Comparison of ENCODE assay signal across 8 cellular contexts in genomic region chr3:186108106-186108940, GRCh38. TPM values are rescaled to one million over a fixed set of nuclear protein-coding genes. Genes with fewer than 3 reads are reported as not detected.
A peak's percentile ranks its signal among the peaks of the same experiment; 100 is the strongest.
DNase-seq lines count a peak whose midpoint lies in the region; ATAC-seq and TF ChIP-seq lines count a peak whose summit lies in the region.

No MANE protein-coding gene starts in this region.

- ATAC-seq in omental fat pad (ENCODE audit: low FRiP score) (peak; percentile 7), HG02571 (IDR thresholded peaks at IDR 0.05; ENCODE audit: unreplicated experiment) (no peak), HG03196 (IDR thresholded peaks at IDR 0.05; ENCODE audit: unreplicated experiment) (no peak)

- H3K9me3 Mint-ChIP-seq in activated CD4-positive, alpha-beta T cell treated with anti-CD3 and anti-CD28 coated beads, Interleukin-2, amount 10 ng/mL, durations not matched to agents 24 days and 14 days: no peaks in the 10 kb centered on the region
- no peaks in the 10 kb centered on the region for H3K9me3 Mint-ChIP-seq in activated naive CD4-positive, alpha-beta T cell treated with anti-CD3 and anti-CD28 coated beads for 36 hours

- no peak overlapping the region for H3K27ac Mint-ChIP-seq in activated CD4-positive, alpha-beta T cell treated with anti-CD3 and anti-CD28 coated beads, Interleukin-2, amount 10 ng/mL, durations not matched to agents 24 days and 14 days
- no peak overlapping the region for H3K27ac Mint-ChIP-seq in activated naive CD4-positive, alpha-beta T cell treated with anti-CD3 and anti-CD28 coated beads for 36 hours

- DNase-seq in activated CD4-positive, alpha-beta T cell treated with anti-CD3 and anti-CD28 coated beads, Interleukin-2, amount 10 ng/mL, durations not matched to agents 24 days and 14 days: peak; percentile 75
- no peak for DNase-seq in activated CD4-positive, alpha-beta T cell treated with anti-CD3 and anti-CD28 coated beads, Interleukin-2, amount 50 U/mL, for 4 hours
- DNase-seq in NCI-H2196 (lab: John Stamatoyannopoulos, UW; ENCODE audit: unreplicated experiment) (peak; percentile 74), glomerular visceral epithelial cell (ENCODE audit: extremely low spot score) (peak; percentile 58), omental fat pad (ENCODE audit: low spot score) (no peak)
- DNase-seq in activated naive CD4-positive, alpha-beta T cell treated with anti-CD3 and anti-CD28 coated beads for 36 hours: peak; percentile 32

- intact Hi-C loops in activated CD4-positive, alpha-beta T cell treated with anti-CD3 and anti-CD28 coated beads, Interleukin-2, amount 10 ng/mL, durations not matched to agents 24 days and 14 days (cut with micrococcal nuclease): loop anchor here (2.0 to 10.0 kb wide), 3 partner anchors 42 to 246 kb away; no protein-coding TSS in a partner anchor
- intact Hi-C loops in activated naive CD4-positive, alpha-beta T cell treated with anti-CD3 and anti-CD28 coated beads for 36 hours (cut with micrococcal nuclease): loop anchor here (2.0 to 10.0 kb wide), 6 partner anchors 131 to 716 kb away; no protein-coding TSS in a partner anchor

- peak overlapping the region; percentile 89 for H3K4me3 Mint-ChIP-seq in activated CD4-positive, alpha-beta T cell treated with anti-CD3 and anti-CD28 coated beads, Interleukin-2, amount 10 ng/mL, durations not matched to agents 24 days and 14 days
- peak overlapping the region; percentile 78 for H3K4me3 Mint-ChIP-seq in activated naive CD4-positive, alpha-beta T cell treated with anti-CD3 and anti-CD28 coated beads for 36 hours

- H3K36me3 Mint-ChIP-seq in activated CD4-positive, alpha-beta T cell treated with anti-CD3 and anti-CD28 coated beads, Interleukin-2, amount 10 ng/mL, durations not matched to agents 24 days and 14 days (ENCODE audit: low read depth): no peaks in the 10 kb centered on the region
- H3K36me3 Mint-ChIP-seq in activated naive CD4-positive, alpha-beta T cell treated with anti-CD3 and anti-CD28 coated beads for 36 hours (ENCODE audit: low read depth): no peaks in the 10 kb centered on the region

- CTCF ChIA-PET in activated naive CD4-positive, alpha-beta T cell treated with anti-CD3 and anti-CD28 coated beads for 36 hours (lab: Charles Lee): no interaction called here

- H3K4me1 Mint-ChIP-seq in activated CD4-positive, alpha-beta T cell treated with anti-CD3 and anti-CD28 coated beads, Interleukin-2, amount 10 ng/mL, durations not matched to agents 24 days and 14 days: peaks cover 33% of the 10 kb centered on the region
- peaks cover 30% of the 10 kb centered on the region for H3K4me1 Mint-ChIP-seq in activated naive CD4-positive, alpha-beta T cell treated with anti-CD3 and anti-CD28 coated beads for 36 hours (ENCODE audit: low read depth)

- no peak for TF ChIP-seq CTCF in omental fat pad (IDR thresholded peaks at IDR 0.05)

- H3K27me3 Mint-ChIP-seq in activated CD4-positive, alpha-beta T cell treated with anti-CD3 and anti-CD28 coated beads, Interleukin-2, amount 10 ng/mL, durations not matched to agents 24 days and 14 days: peaks cover 74% of the 10 kb centered on the region
- peaks cover 79% of the 10 kb centered on the region for H3K27me3 Mint-ChIP-seq in activated naive CD4-positive, alpha-beta T cell treated with anti-CD3 and anti-CD28 coated beads for 36 hours (ENCODE audit: low read depth)

RNA-seq across cellular contexts. Expression of gene ETV5, which starts 0.6 kb away (rescaled TPM):
- total RNA-seq in activated CD4-positive, alpha-beta T cell treated with anti-CD3 and anti-CD28 coated beads, Interleukin-2, amount 10 ng/mL, durations not matched to agents 24 days and 14 days: 2.2 and 2.5 TPM in 2 replicates
- total RNA-seq in activated naive CD4-positive, alpha-beta T cell treated with anti-CD3 and anti-CD28 coated beads for 36 hours: 1 to 10 TPM; 1.1 to 1.5 TPM
- 10 to 100 TPM; 10.3 to 23.3 (median 14.5) TPM for total RNA-seq in omental fat pad

Comparison
In these comparisons a context has a peak if more than half of its experiments do, and no peak if none do; other contexts are left out.
1. DNase-seq: peak in activated CD4-positive, alpha-beta T cell treated with anti-CD3 and anti-CD28 coated beads, Interleukin-2, amount 10 ng/mL, durations not matched to agents 24 days and 14 days (single experiment), NCI-H2196 (single experiment), activated naive CD4-positive, alpha-beta T cell treated with anti-CD3 and anti-CD28 coated beads for 36 hours (single experiment) and glomerular visceral epithelial cell (single experiment); none in activated CD4-positive, alpha-beta T cell treated with anti-CD3 and anti-CD28 coated beads, Interleukin-2, amount 50 U/mL, for 4 hours (0 of 2) and omental fat pad (single experiment).